1 cellular context compared by ENCODE assay signal in genomic region chr6:72412709-72413044, GRCh38.
TF ChIP-seq lines count a peak whose summit lies in the region.

No MANE protein-coding gene starts in this region.

TF ChIP-seq in SK-N-SH, 30 proteins besides CTCF, POLR2A, EP300 and RAD21 (continued from another document):
- TF ChIP-seq USF2 (IDR thresholded peaks at IDR 0.05; ENCODE audit: borderline replicate concordance, low read depth, low read length) (no peak), TCF12 (IDR thresholded peaks at IDR 0.05) (no peak), PBX3 (IDR thresholded peaks at IDR 0.05) (no peak), RCOR1 (IDR thresholded peaks at IDR 0.05; ENCODE audit: low read length) (no peak), MAX (IDR thresholded peaks at IDR 0.05; ENCODE audit: low read depth) (no peak)
TF ChIP-seq in SK-N-SH: peak in this region for 0.
